In genomic region chr7:51224811-51225581, GRCh38 we compare ENCODE assay signal across 10 cellular contexts.
A peak's percentile ranks its signal among the peaks of the same experiment; 100 is the strongest.
DNase-seq lines count a peak whose midpoint lies in the region; ATAC-seq and TF ChIP-seq lines count a peak whose summit lies in the region.
"Had no signal": no experiment of that assay in that cellular context is flagged by ENCODE, and none has a peak within 500 bp of the region (broad histone marks: within the 10 kb centered on the region; RNA-seq: fewer than 3 reads in every experiment).

No MANE protein-coding gene starts in this region.

- intact Hi-C loops in activated T-helper 2 cell treated with anti-CD3 and anti-CD28 coated beads, Interferon-gamma antibody, Interleukin-2, Interleukin-4, amounts not matched to agents 10 μg/mL and 5 μg/mL and 100 μg/mL, durations not matched to agents 14 hours and 24 hours and 36 hours (cut with micrococcal nuclease): no loop called here

- no peak overlapping the region for H2AFZ ChIP-seq in Karpas-422 (ENCODE audit: low read length)

- no peak overlapping the region for H3K27ac ChIP-seq in coronary artery
- no peak overlapping the region for H3K27ac ChIP-seq in Karpas-422 (ENCODE audit: low read length)

- H3K9me3 Mint-ChIP-seq in activated T-helper 2 cell treated with anti-CD3 and anti-CD28 coated beads, Interferon-gamma antibody, Interleukin-2, Interleukin-4, amounts not matched to agents 10 μg/mL and 5 μg/mL and 100 μg/mL, durations not matched to agents 14 hours and 24 hours and 36 hours: no peaks in the 10 kb centered on the region
- H3K9me3 Mint-ChIP-seq: neural crest cell had no signal

- no peaks in the 10 kb centered on the region for H3K27me3 Mint-ChIP-seq in activated T-helper 2 cell treated with anti-CD3 and anti-CD28 coated beads, Interferon-gamma antibody, Interleukin-2, Interleukin-4, amounts not matched to agents 10 μg/mL and 5 μg/mL and 100 μg/mL, durations not matched to agents 14 hours and 24 hours and 36 hours (ENCODE audit: low read depth)

- H3K9me2 ChIP-seq in Karpas-422 (replicated peaks; ENCODE audit: insufficient read depth, low read length): no peaks in the 10 kb centered on the region

- H3K4me3 Mint-ChIP-seq in activated T-helper 2 cell treated with anti-CD3 and anti-CD28 coated beads, Interferon-gamma antibody, Interleukin-2, Interleukin-4, amounts not matched to agents 10 μg/mL and 5 μg/mL and 100 μg/mL, durations not matched to agents 14 hours and 24 hours and 36 hours (ENCODE audit: low read depth): no peak overlapping the region
- H3K4me3 Mint-ChIP-seq: neural crest cell had no signal

- ATAC-seq in HG03108 (IDR thresholded peaks at IDR 0.05; ENCODE audit: unreplicated experiment): no peak
- ATAC-seq in HG03159 (IDR thresholded peaks at IDR 0.05; ENCODE audit: unreplicated experiment): no peak

- no peaks in the 10 kb centered on the region for H3K79me2 ChIP-seq in Karpas-422 (ENCODE audit: low read length)

- no peaks in the 10 kb centered on the region for H3K4me1 ChIP-seq in Karpas-422 (ENCODE audit: low read length)

- H3K36me3 ChIP-seq in Karpas-422 (ENCODE audit: insufficient read depth, low read length): no peaks in the 10 kb centered on the region

- no peak overlapping the region for H3K27ac Mint-ChIP-seq in activated T-helper 2 cell treated with anti-CD3 and anti-CD28 coated beads, Interferon-gamma antibody, Interleukin-2, Interleukin-4, amounts not matched to agents 10 μg/mL and 5 μg/mL and 100 μg/mL, durations not matched to agents 14 hours and 24 hours and 36 hours

- no peak overlapping the region for H3K4me2 ChIP-seq in Karpas-422 (ENCODE audit: low read depth, low read length, poor library complexity, severe bottlenecking)

- no peaks in the 10 kb centered on the region for H3K9me3 ChIP-seq in Karpas-422 (ENCODE audit: low read length)

- no peak for TF ChIP-seq CTCF in coronary artery (IDR thresholded peaks at IDR 0.05)

- no peak overlapping the region for H3K9ac ChIP-seq in Karpas-422 (ENCODE audit: low read length)

- H3K27me3 ChIP-seq in Karpas-422 (ENCODE audit: low read length): no peaks in the 10 kb centered on the region

- H4K20me1 ChIP-seq in Karpas-422 (ENCODE audit: insufficient read depth, low read depth, low read length): no peaks in the 10 kb centered on the region

- H3K4me3 ChIP-seq in coronary artery (no peak overlapping the region), Karpas-422 (ENCODE audit: low read length) (no peak overlapping the region)

- H3K36me3 Mint-ChIP-seq in activated T-helper 2 cell treated with anti-CD3 and anti-CD28 coated beads, Interferon-gamma antibody, Interleukin-2, Interleukin-4, amounts not matched to agents 10 μg/mL and 5 μg/mL and 100 μg/mL, durations not matched to agents 14 hours and 24 hours and 36 hours (ENCODE audit: low read depth): no peaks in the 10 kb centered on the region

- no peaks in the 10 kb centered on the region for H3K4me1 Mint-ChIP-seq in activated T-helper 2 cell treated with anti-CD3 and anti-CD28 coated beads, Interferon-gamma antibody, Interleukin-2, Interleukin-4, amounts not matched to agents 10 μg/mL and 5 μg/mL and 100 μg/mL, durations not matched to agents 14 hours and 24 hours and 36 hours (ENCODE audit: low read depth)

- DNase-seq in DMS153 (lab: John Stamatoyannopoulos, UW): peak; percentile 75
- DNase-seq in NCI-H2107 (lab: John Stamatoyannopoulos, UW): peak; percentile 47
- DNase-seq in coronary artery (ENCODE audit: low spot score): peak; percentile 47
- DNase-seq in mucosa of gallbladder (ENCODE audit: low spot score): peak; percentile 69
- DNase-seq in Karpas-422: no peak
- no peak for DNase-seq in activated T-helper 2 cell treated with anti-CD3 and anti-CD28 coated beads, Interferon-gamma antibody, Interleukin-2, Interleukin-4, amounts not matched to agents 10 μg/mL and 5 μg/mL and 100 μg/mL, durations not matched to agents 14 hours and 24 hours and 36 hours (ENCODE audit: low spot score)
- DNase-seq: MV-4-11 had no signal

Comparison
In these comparisons a context has a peak if more than half of its experiments do, and no peak if none do; other contexts are left out.
1. DNase-seq: peak in DMS153 (single experiment), NCI-H2107 (single experiment), coronary artery (single experiment) and mucosa of gallbladder (single experiment); none in Karpas-422 (single experiment) and activated T-helper 2 cell treated with anti-CD3 and anti-CD28 coated beads, Interferon-gamma antibody, Interleukin-2, Interleukin-4, amounts not matched to agents 10 μg/mL and 5 μg/mL and 100 μg/mL, durations not matched to agents 14 hours and 24 hours and 36 hours (single experiment).